Comparison of ENCODE assay signal across 14 cellular contexts in the genomic region with DNA sequence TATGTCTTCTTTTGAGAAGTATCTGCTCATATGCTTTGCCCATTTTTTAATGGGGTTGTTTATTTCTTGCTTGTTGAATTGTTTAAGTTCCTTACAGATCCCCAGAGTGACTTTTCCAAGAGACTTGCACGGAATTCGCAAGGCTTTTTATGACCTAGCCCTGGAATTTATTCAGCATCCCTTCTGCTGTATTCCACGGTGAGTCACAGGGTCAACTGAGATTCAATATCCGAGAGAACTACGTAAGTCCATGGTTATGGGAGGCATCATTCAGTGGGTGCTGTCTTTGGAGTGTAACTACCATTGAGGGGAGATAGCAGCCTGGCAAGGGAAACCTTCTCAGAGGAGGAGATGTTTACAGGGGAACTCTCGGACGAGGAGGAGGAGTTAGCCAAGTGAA. TPM values are rescaled to one million over a fixed set of nuclear protein-coding genes. Genes with fewer than 3 reads are reported as not detected.
A peak's percentile ranks its signal among the peaks of the same experiment; 100 is the strongest.
DNase-seq lines count a peak whose midpoint lies in the region; ATAC-seq and TF ChIP-seq lines count a peak whose summit lies in the region.
"Had no signal": no experiment of that assay in that cellular context is flagged by ENCODE, and none has a peak within 500 bp of the region (broad histone marks: within the 10 kb centered on the region; RNA-seq: fewer than 3 reads in every experiment).

No MANE protein-coding gene starts in this region.

- in situ Hi-C loops in astrocyte of the spinal cord (cut with HindIII; ENCODE audit: low sequenced_read_pairs): no loop called here

- H3K27ac ChIP-seq in AG04450 (ENCODE audit: low read depth, low read length): peak overlapping the region; percentile 93
- H3K27ac ChIP-seq: neutrophil, thoracic aorta had no signal

- TF ChIP-seq CTCF in AG04450 (IDR thresholded peaks at IDR 0.05; ENCODE audit: low read depth, low read length) (no peak), astrocyte of the spinal cord (IDR thresholded peaks at IDR 0.05; ENCODE audit: low read depth, low read length) (no peak), kidney epithelial cell (IDR thresholded peaks at IDR 0.05; ENCODE audit: insufficient read depth, low read length, poor library complexity, severe bottlenecking) (no peak)

- H3K27me3 ChIP-seq in AG04450 (ENCODE audit: control insufficient read depth, insufficient read depth, low read length) (no peaks in the 10 kb centered on the region), kidney epithelial cell (ENCODE audit: control insufficient read depth, insufficient read depth, low read length) (no peaks in the 10 kb centered on the region)
- H3K27me3 ChIP-seq: neutrophil had no signal

- no peaks in the 10 kb centered on the region for H3K36me3 ChIP-seq in kidney epithelial cell (ENCODE audit: control insufficient read depth, insufficient read depth, low read length)
- H3K36me3 ChIP-seq: neutrophil, thoracic aorta had no signal

- DNase-seq in AG04450 (ENCODE audit: low read depth, low spot score): peak; percentile 98
- DNase-seq in HT1080 (ENCODE audit: low read depth): peak; percentile 93
- peak; percentile 96 for DNase-seq in astrocyte of the spinal cord (ENCODE audit: low read depth, low spot score)
- DNase-seq in kidney epithelial cell (ENCODE audit: low read depth): peak; percentile 92
- DNase-seq in activated CD8-positive, alpha-beta memory T cell treated with anti-CD3 and anti-CD28 coated beads, Interleukin-2, amount 50 U/mL, for 4 hours: no peak
- DNase-seq in COR-L47 (lab: John Stamatoyannopoulos, UW): no peak
- DNase-seq: activated CD4-positive, CD25-positive, alpha-beta regulatory T cell; activated naive CD4-positive, alpha-beta T cell; effector CD4-positive, alpha-beta T cell; KBM-7 had no signal

- no peak overlapping the region for H3K4me3 ChIP-seq in AG04450 (ENCODE audit: low read depth, low read length)
- H3K4me3 ChIP-seq in astrocyte of the spinal cord (ENCODE audit: low read depth, low read length): no peak overlapping the region
- no peak overlapping the region for H3K4me3 ChIP-seq in kidney epithelial cell (ENCODE audit: low read depth, low read length)
- H3K4me3 ChIP-seq: thoracic aorta had no signal

- CTCF ChIA-PET in AG04450 (lab: Charles Lee): interaction anchor here (0.6 kb wide), 1 partner anchor 131 kb away, joined by 3 read pairs; no protein-coding TSS in a partner anchor

- peaks cover 11% of the 10 kb centered on the region for H3K9me3 ChIP-seq in AG04450 (ENCODE audit: control insufficient read depth, insufficient read depth, low read length)
- H3K9me3 ChIP-seq: neutrophil, thoracic aorta had no signal

- no peak for ATAC-seq in HG02623 (IDR thresholded peaks at IDR 0.05; ENCODE audit: unreplicated experiment)
- no peak for ATAC-seq in GM18858 (IDR thresholded peaks at IDR 0.05; ENCODE audit: unreplicated experiment)

- POLR2A ChIA-PET in AG04450 (lab: Yijun Ruan, JAX): no interaction called here

RNA-seq across cellular contexts. Expression of a gene that starts 20.9 kb away (rescaled TPM):
- 117 and 118 TPM in 2 replicates for polyA plus RNA-seq in AG04450 (2011; rRNA removed)
- polyA minus RNA-seq in AG04450 (2011; rRNA and poly(A)+ RNA removed): 232 and 290 TPM in 2 replicates
- 19.8 and 21.7 TPM in 2 replicates for total RNA-seq in HT1080 (2014; rRNA removed; shearing (Covaris generic))
- polyA plus RNA-seq in HT1080 (2015; cell fraction: cytosol; rRNA removed): 62.9 and 66.4 TPM in 2 replicates
- 148 and 163 TPM in 2 replicates for polyA plus RNA-seq in HT1080 (2015; cell fraction: nucleus; rRNA removed)
- total RNA-seq in kidney epithelial cell: 28.7 and 48.1 TPM in 2 replicates

RNA-seq across cellular contexts. Expression of a gene that starts 57.3 kb away (rescaled TPM):
- 91.3 and 113 TPM in 2 replicates for polyA plus RNA-seq in AG04450 (2011; rRNA removed)
- 58.5 and 70.0 TPM in 2 replicates for polyA minus RNA-seq in AG04450 (2011; rRNA and poly(A)+ RNA removed)
- total RNA-seq in HT1080 (2014; rRNA removed; shearing (Covaris generic)): 108 TPM in 2 replicates
- 122 and 125 TPM in 2 replicates for polyA plus RNA-seq in HT1080 (2015; cell fraction: cytosol; rRNA removed)
- polyA plus RNA-seq in HT1080 (2015; cell fraction: nucleus; rRNA removed): 222 and 248 TPM in 2 replicates
- total RNA-seq in kidney epithelial cell: 59.0 and 63.7 TPM in 2 replicates

Comparison
In these comparisons a context has a peak if more than half of its experiments do, and no peak if none do; other contexts are left out.
1. DNase-seq: peak in AG04450 (single experiment), HT1080 (single experiment), astrocyte of the spinal cord (single experiment) and kidney epithelial cell (single experiment); none in activated CD8-positive, alpha-beta memory T cell treated with anti-CD3 and anti-CD28 coated beads, Interleukin-2, amount 50 U/mL, for 4 hours (single experiment) and COR-L47 (single experiment).